15 cellular contexts compared by ENCODE assay signal in genomic region chr14:77660754-77661153, GRCh38. TPM values are rescaled to one million over a fixed set of nuclear protein-coding genes. Genes with fewer than 3 reads are reported as not detected.
DNase-seq lines count a peak whose midpoint lies in the region; ATAC-seq and TF ChIP-seq lines count a peak whose summit lies in the region.
"Had no signal": no experiment of that assay in that cellular context is flagged by ENCODE, and none has a peak within 500 bp of the region (broad histone marks: within the 10 kb centered on the region; RNA-seq: fewer than 3 reads in every experiment).

No MANE protein-coding gene starts in this region.

- WGBS in SK-N-SH (ENCODE audit: low lambda C conversion rate): 66% methylated on average over 7 of the region's 7 CpGs

- TF ChIP-seq CTCF in SK-N-SH (IDR thresholded peaks at IDR 0.05) (no peak), glutamatergic neuron (IDR thresholded peaks at IDR 0.05; ENCODE audit: partially characterized antibody, unreplicated experiment) (no peak)

- H3K9ac ChIP-seq in SK-N-SH: no peak overlapping the region

- H3F3A ChIP-seq in SK-N-SH (replicated peaks; ENCODE audit: insufficient read depth): peaks cover 5% of the 10 kb centered on the region

- CTCF ChIA-PET in SK-N-SH (lab: Yijun Ruan, JAX): interaction anchor here (0.6 kb wide), 1 partner anchor 21 kb away, joined by 3 read pairs; no protein-coding TSS in a partner anchor

- H3K27ac ChIP-seq in SK-N-SH (ENCODE audit: low read depth in 2 of 2, low read length in 1 of 2): no peak overlapping the region
- H3K27ac ChIP-seq: HL-60, right atrium auricular region had no signal

- no peak overlapping the region for H3K4me3 ChIP-seq in SK-N-SH (ENCODE audit: low read depth in 2 of 2, low read length in 1 of 2)
- H3K4me3 ChIP-seq: right atrium auricular region had no signal

- H3K36me3 ChIP-seq in SK-N-SH (replicated peaks in 1 of 2; ENCODE audit: control insufficient read depth in 1 of 2, insufficient read depth in 2 of 2, low read length in 1 of 2): no peaks in the 10 kb centered on the region
- H3K36me3 ChIP-seq: right atrium auricular region had no signal

- no peak overlapping the region for H3K4me2 ChIP-seq in SK-N-SH

- no peaks in the 10 kb centered on the region for H3K79me2 ChIP-seq in SK-N-SH (ENCODE audit: insufficient read depth)

- H3K4me1 Mint-ChIP-seq in glutamatergic neuron (ENCODE audit: low read depth, unreplicated experiment): peaks cover 15% of the 10 kb centered on the region

- H3K27ac Mint-ChIP-seq in glutamatergic neuron (ENCODE audit: unreplicated experiment): peak overlapping the region; percentile 52
- H3K27ac Mint-ChIP-seq: memory B cell had no signal

- peak overlapping the region; percentile 19 for H3K4me3 Mint-ChIP-seq in glutamatergic neuron (ENCODE audit: unreplicated experiment)
- H3K4me3 Mint-ChIP-seq: memory B cell had no signal

- TF ChIP-seq EP300 in SK-N-SH (IDR thresholded peaks at IDR 0.05; ENCODE audit: borderline replicate concordance in 1 of 2, low read depth in 1 of 2, low read length in 1 of 2): no peak

- no peaks in the 10 kb centered on the region for H3K9me2 ChIP-seq in SK-N-SH

- no peak overlapping the region for H2AFZ ChIP-seq in SK-N-SH (ENCODE audit: low read depth)

- no peaks in the 10 kb centered on the region for H3K36me3 Mint-ChIP-seq in glutamatergic neuron (ENCODE audit: unreplicated experiment)
- H3K36me3 Mint-ChIP-seq: memory B cell had no signal

- POLR2A ChIA-PET in SK-N-SH (lab: Yijun Ruan, JAX): no interaction called here

- no peaks in the 10 kb centered on the region for H3K9me3 Mint-ChIP-seq in glutamatergic neuron (ENCODE audit: unreplicated experiment)
- H3K9me3 Mint-ChIP-seq: memory B cell had no signal

- H3K9me3 ChIP-seq in SK-N-SH: no peaks in the 10 kb centered on the region
- H3K9me3 ChIP-seq: right atrium auricular region had no signal

- peaks cover 2% of the 10 kb centered on the region for H3K27me3 Mint-ChIP-seq in glutamatergic neuron (ENCODE audit: unreplicated experiment)

- H4K20me1 ChIP-seq in SK-N-SH (ENCODE audit: insufficient read depth): no peaks in the 10 kb centered on the region

- H3K4me1 ChIP-seq in SK-N-SH (ENCODE audit: control insufficient read depth in 1 of 2, insufficient read depth in 2 of 2, low read depth in 1 of 2, low read length in 1 of 2): peaks cover 0 to 5% of the 10 kb centered on the region in 2 experiments; a peak in 1 of 4 replicates
- H3K4me1 ChIP-seq: right atrium auricular region had no signal

- no peak for TF ChIP-seq RAD21 in SK-N-SH (IDR thresholded peaks at IDR 0.05; ENCODE audit: low read length)

- ATAC-seq in SK-N-SH treated with all-trans-retinoic acid at 6 μM for 48 hours (no peak), GM18873 (IDR thresholded peaks at IDR 0.05; ENCODE audit: low FRiP score, unreplicated experiment) (no peak), GM19463 (IDR thresholded peaks at IDR 0.05; ENCODE audit: unreplicated experiment) (no peak)

- H3K27me3 ChIP-seq in SK-N-SH (ENCODE audit: insufficient read depth): no peaks in the 10 kb centered on the region
- H3K27me3 ChIP-seq: right atrium auricular region had no signal

- DNase-seq in SK-N-SH (peak; percentile 37), NCI-H524 (lab: John Stamatoyannopoulos, UW) (peak; percentile 87 to 96), glutamatergic neuron (no peak), middle frontal gyrus (ENCODE audit: extremely low spot score, low spot score) (no peak), HuH-7.5 (ENCODE audit: low spot score) (no peak)
- DNase-seq: activated T-cell treated with anti-CD3 and anti-CD28 coated beads for 4 hours, amniotic stem cell, EL, MV-4-11 had no signal

TF ChIP-seq in SK-N-SH, 30 proteins besides CTCF, POLR2A, EP300 and RAD21 (continues in another document):
- no peak for TF ChIP-seq NRF1 (IDR thresholded peaks at IDR 0.05; ENCODE audit: low read depth, low read length)
- no peak for TF ChIP-seq TEAD4 (IDR thresholded peaks at IDR 0.05; ENCODE audit: borderline replicate concordance, insufficient read depth)
- TF ChIP-seq, protein P1, sequence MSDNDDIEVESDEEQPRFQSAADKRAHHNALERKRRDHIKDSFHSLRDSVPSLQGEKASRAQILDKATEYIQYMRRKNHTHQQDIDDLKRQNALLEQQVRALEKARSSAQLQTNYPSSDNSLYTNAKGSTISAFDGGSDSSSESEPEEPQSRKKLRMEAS (IDR thresholded peaks at IDR 0.05; ENCODE audit: low read depth): no peak
- no peak for TF ChIP-seq RCOR1 (IDR thresholded peaks at IDR 0.05; ENCODE audit: low read length)
- TF ChIP-seq GABPA (IDR thresholded peaks at IDR 0.05; ENCODE audit: low read depth): no peak
- TF ChIP-seq, protein P2, sequence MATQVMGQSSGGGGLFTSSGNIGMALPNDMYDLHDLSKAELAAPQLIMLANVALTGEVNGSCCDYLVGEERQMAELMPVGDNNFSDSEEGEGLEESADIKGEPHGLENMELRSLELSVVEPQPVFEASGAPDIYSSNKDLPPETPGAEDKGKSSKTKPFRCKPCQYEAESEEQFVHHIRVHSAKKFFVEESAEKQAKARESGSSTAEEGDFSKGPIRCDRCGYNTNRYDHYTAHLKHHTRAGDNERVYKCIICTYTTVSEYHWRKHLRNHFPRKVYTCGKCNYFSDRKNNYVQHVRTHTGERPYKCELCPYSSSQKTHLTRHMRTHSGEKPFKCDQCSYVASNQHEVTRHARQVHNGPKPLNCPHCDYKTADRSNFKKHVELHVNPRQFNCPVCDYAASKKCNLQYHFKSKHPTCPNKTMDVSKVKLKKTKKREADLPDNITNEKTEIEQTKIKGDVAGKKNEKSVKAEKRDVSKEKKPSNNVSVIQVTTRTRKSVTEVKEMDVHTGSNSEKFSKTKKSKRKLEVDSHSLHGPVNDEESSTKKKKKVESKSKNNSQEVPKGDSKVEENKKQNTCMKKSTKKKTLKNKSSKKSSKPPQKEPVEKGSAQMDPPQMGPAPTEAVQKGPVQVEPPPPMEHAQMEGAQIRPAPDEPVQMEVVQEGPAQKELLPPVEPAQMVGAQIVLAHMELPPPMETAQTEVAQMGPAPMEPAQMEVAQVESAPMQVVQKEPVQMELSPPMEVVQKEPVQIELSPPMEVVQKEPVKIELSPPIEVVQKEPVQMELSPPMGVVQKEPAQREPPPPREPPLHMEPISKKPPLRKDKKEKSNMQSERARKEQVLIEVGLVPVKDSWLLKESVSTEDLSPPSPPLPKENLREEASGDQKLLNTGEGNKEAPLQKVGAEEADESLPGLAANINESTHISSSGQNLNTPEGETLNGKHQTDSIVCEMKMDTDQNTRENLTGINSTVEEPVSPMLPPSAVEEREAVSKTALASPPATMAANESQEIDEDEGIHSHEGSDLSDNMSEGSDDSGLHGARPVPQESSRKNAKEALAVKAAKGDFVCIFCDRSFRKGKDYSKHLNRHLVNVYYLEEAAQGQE (IDR thresholded peaks at IDR 0.05; ENCODE audit: low read depth, low read length): no peak
- TF ChIP-seq ELF1 (IDR thresholded peaks at IDR 0.05): no peak
- no peak for TF ChIP-seq POLR2AphosphoS5 (IDR thresholded peaks at IDR 0.05; ENCODE audit: low read depth, low read length)

TF ChIP-seq in SK-N-SH treated with all-trans-retinoic acid at 6 μM for 48 hours, 23 proteins besides CTCF, POLR2A, EP300 and RAD21 (continues in another document):
- TF ChIP-seq BACH2 (CRISPR knock-in tag; IDR thresholded peaks at IDR 0.05; ENCODE audit: borderline replicate concordance): no peak
- no peak for TF ChIP-seq ZC3H10 (CRISPR knock-in tag; IDR thresholded peaks at IDR 0.05)
- no peak for TF ChIP-seq ZFP3 (CRISPR knock-in tag; IDR thresholded peaks at IDR 0.05)
- no peak for TF ChIP-seq ISL1 (CRISPR knock-in tag; IDR thresholded peaks at IDR 0.05)
- no peak for TF ChIP-seq SNAI2 (CRISPR knock-in tag; IDR thresholded peaks at IDR 0.05)
- no peak for TF ChIP-seq PPARA (CRISPR knock-in tag; IDR thresholded peaks at IDR 0.05; ENCODE audit: borderline replicate concordance)
- TF ChIP-seq TSHZ2 (CRISPR knock-in tag; IDR thresholded peaks at IDR 0.05): no peak
- TF ChIP-seq ARNTL (CRISPR knock-in tag; IDR thresholded peaks at IDR 0.05; ENCODE audit: borderline replicate concordance, low read depth): no peak

RNA-seq across cellular contexts. Expression of gene SPTLC2, which starts 44.3 kb away (rescaled TPM):
- polyA plus RNA-seq in SK-N-SH (2012; rRNA removed): 10.2 and 14.4 TPM in 2 replicates
- 15.6 and 17.0 TPM in 2 replicates for polyA plus RNA-seq in SK-N-SH (2012; cell fraction: cytosol; rRNA removed)
- polyA plus RNA-seq in SK-N-SH (2012; cell fraction: nucleus; rRNA removed): 6.9 and 10.0 TPM in 2 replicates
- 33.9 TPM for total RNA-seq in glutamatergic neuron (ENCODE audit: unreplicated experiment)

RNA-seq across cellular contexts. Expression of gene ALKBH1, which starts 47.1 kb away (rescaled TPM):
- 10.7 and 12.7 TPM in 2 replicates for polyA plus RNA-seq in SK-N-SH (2012; rRNA removed)
- 11.6 and 12.2 TPM in 2 replicates for polyA plus RNA-seq in SK-N-SH (2012; cell fraction: cytosol; rRNA removed)
- polyA plus RNA-seq in SK-N-SH (2012; cell fraction: nucleus; rRNA removed): 7.4 and 12.0 TPM in 2 replicates
- total RNA-seq in glutamatergic neuron (ENCODE audit: unreplicated experiment): 16.0 TPM

RNA-seq across cellular contexts. Expression of gene SLIRP, which starts 47.1 kb away (rescaled TPM):
- 306 and 347 TPM in 2 replicates for polyA plus RNA-seq in SK-N-SH (2012; rRNA removed)
- polyA plus RNA-seq in SK-N-SH (2012; cell fraction: cytosol; rRNA removed): 488 and 609 TPM in 2 replicates
- polyA plus RNA-seq in SK-N-SH (2012; cell fraction: nucleus; rRNA removed): 83.3 and 95.1 TPM in 2 replicates
- total RNA-seq in glutamatergic neuron (ENCODE audit: unreplicated experiment): 126 TPM

Comparison
In these comparisons a context has a peak if more than half of its experiments do, and no peak if none do; other contexts are left out.
1. DNase-seq: peak in SK-N-SH (single experiment) and NCI-H524 (2 of 2); none in glutamatergic neuron (single experiment), middle frontal gyrus (single experiment) and HuH-7.5 (single experiment).